ENCODE assay signal across 9 cellular contexts in genomic region chr11:32830413-32830738, GRCh38. TPM values are rescaled to one million over a fixed set of nuclear protein-coding genes. Genes with fewer than 3 reads are reported as not detected.
A peak's percentile ranks its signal among the peaks of the same experiment; 100 is the strongest.
DNase-seq lines count a peak whose midpoint lies in the region; ATAC-seq and TF ChIP-seq lines count a peak whose summit lies in the region.
"Had no signal": no experiment of that assay in that cellular context is flagged by ENCODE, and none has a peak within 500 bp of the region (broad histone marks: within the 10 kb centered on the region; RNA-seq: fewer than 3 reads in every experiment).

No MANE protein-coding gene starts in this region.

- CTCF ChIA-PET in A673 (lab: Charles Lee): no interaction called here

- WGBS in aorta, 2 donors: 37 to 51% methylated on average over 6 of the region's 6 CpGs

- no peaks in the 10 kb centered on the region for H3K9me3 ChIP-seq in A673 (ENCODE audit: low read depth, low read length, poor library complexity, severe bottlenecking)
- H3K9me3 ChIP-seq in aorta (ENCODE audit: control insufficient read depth, low read length): no peaks in the 10 kb centered on the region

- no peaks in the 10 kb centered on the region for H3K27me3 Mint-ChIP-seq in dendritic cell treated with granulocyte-macrophage colony-stimulating factor and Interleukin-4, amounts not matched to agents 40 ng/mL and 50 ng/mL, for 4 days
- peaks cover 31% of the 10 kb centered on the region for H3K27me3 Mint-ChIP-seq in mesothelial cell of epicardium (ENCODE audit: low read depth)

- intact Hi-C loops in A673 (cut with micrococcal nuclease; ENCODE audit: unreplicated experiment) (no loop called here), aorta (cut with DNase I) (no loop called here)
- intact Hi-C loops in dendritic cell treated with granulocyte-macrophage colony-stimulating factor and Interleukin-4, amounts not matched to agents 40 ng/mL and 50 ng/mL, for 4 days (cut with micrococcal nuclease): loop anchor here (5.0 kb wide), 1 partner anchor 62 kb away; the partner anchor contains the start of gene QSER1

- H3K4me3 ChIP-seq in A673 (ENCODE audit: low read depth, low read length, poor library complexity, severe bottlenecking) (peak overlapping the region; percentile 60), aorta (ENCODE audit: low read length in 2 of 2) (no peak overlapping the region)

- H3K36me3 Mint-ChIP-seq in dendritic cell treated with granulocyte-macrophage colony-stimulating factor and Interleukin-4, amounts not matched to agents 40 ng/mL and 50 ng/mL, for 4 days (ENCODE audit: low read depth): peaks cover 30% of the 10 kb centered on the region
- H3K36me3 Mint-ChIP-seq in mesothelial cell of epicardium: peaks cover 5% of the 10 kb centered on the region

- H3K9me3 Mint-ChIP-seq in dendritic cell treated with granulocyte-macrophage colony-stimulating factor and Interleukin-4, amounts not matched to agents 40 ng/mL and 50 ng/mL, for 4 days: no peaks in the 10 kb centered on the region
- no peaks in the 10 kb centered on the region for H3K9me3 Mint-ChIP-seq in mesothelial cell of epicardium

- peak overlapping the region; percentile 83 for H3K4me3 Mint-ChIP-seq in dendritic cell treated with granulocyte-macrophage colony-stimulating factor and Interleukin-4, amounts not matched to agents 40 ng/mL and 50 ng/mL, for 4 days
- peak overlapping the region; percentile 69 for H3K4me3 Mint-ChIP-seq in mesothelial cell of epicardium

- H3K4me1 ChIP-seq in A673 (ENCODE audit: insufficient read depth, low read length, poor library complexity, severe bottlenecking): peaks cover 22% of the 10 kb centered on the region
- H3K4me1 ChIP-seq in aorta (ENCODE audit: control insufficient read depth in 1 of 2, insufficient read depth in 2 of 2, low read length in 2 of 2): no peaks in the 10 kb centered on the region

- H3K4me1 Mint-ChIP-seq in dendritic cell treated with granulocyte-macrophage colony-stimulating factor and Interleukin-4, amounts not matched to agents 40 ng/mL and 50 ng/mL, for 4 days (ENCODE audit: low read depth): peaks cover 36% of the 10 kb centered on the region
- peaks cover 18% of the 10 kb centered on the region for H3K4me1 Mint-ChIP-seq in mesothelial cell of epicardium

- H3K27ac ChIP-seq in A673 (ENCODE audit: low read depth, low read length, poor library complexity, severe bottlenecking) (no peak overlapping the region), aorta (ENCODE audit: low read depth in 1 of 2, low read length in 2 of 2) (no peak overlapping the region)

- no peak for DNase-seq in A673 (ENCODE audit: low spot score)
- DNase-seq in NCI-H1105 (lab: John Stamatoyannopoulos, UW): peak; percentile 5
- DNase-seq in mesothelial cell of epicardium (ENCODE audit: low spot score in 2 of 2, unreplicated experiment in 2 of 2): no peak
- no peak for DNase-seq in NCI-H82 treated with DMSO at 0.1 percent for 48 hours (lab: John Stamatoyannopoulos, UW; ENCODE audit: unreplicated experiment)
- no peak for DNase-seq in aorta

- no peak for TF ChIP-seq CTCF in A673 (conservative IDR thresholded peaks at IDR 0.05; ENCODE audit: low read depth, low read length)
- TF ChIP-seq CTCF in mesothelial cell of epicardium (IDR thresholded peaks at IDR 0.05; ENCODE audit: unreplicated experiment): no peak

- H3K27me3 ChIP-seq in A673 (replicated peaks; ENCODE audit: insufficient read depth, low read depth, low read length, poor library complexity) (no peaks in the 10 kb centered on the region), aorta (ENCODE audit: control insufficient read depth in 1 of 2, insufficient read depth in 2 of 2, low read length in 1 of 2) (no peaks in the 10 kb centered on the region)

- H3K36me3 ChIP-seq in A673 (ENCODE audit: insufficient read depth, low read length, poor library complexity, severe bottlenecking) (no peaks in the 10 kb centered on the region), aorta (ENCODE audit: control insufficient read depth in 1 of 2, insufficient read depth in 2 of 2, low read length in 1 of 2) (no peaks in the 10 kb centered on the region)

- ATAC-seq in GM19351 (IDR thresholded peaks at IDR 0.05; ENCODE audit: unreplicated experiment): peak; percentile 5
- no peak for ATAC-seq in HG02973 (IDR thresholded peaks at IDR 0.05; ENCODE audit: unreplicated experiment)
- ATAC-seq in aorta (ENCODE audit: low FRiP score): no peak

- peak overlapping the region; percentile 89 for H3K27ac Mint-ChIP-seq in dendritic cell treated with granulocyte-macrophage colony-stimulating factor and Interleukin-4, amounts not matched to agents 40 ng/mL and 50 ng/mL, for 4 days
- H3K27ac Mint-ChIP-seq in mesothelial cell of epicardium: peak overlapping the region; percentile 61

- POLR2A ChIA-PET in A673 (lab: Charles Lee; ENCODE audit: low non-redundant PET): no interaction called here

- no TSS peak for BruUV-seq in A673 (replicated peaks; lab: Mats Ljungman, UMichigan)

RNA-seq across cellular contexts. Expression of gene PRRG4, which starts 0.6 kb away (rescaled TPM):
- total RNA-seq in A673 (2021) (2.9 and 3.8 TPM in 2 replicates), mesothelial cell of epicardium (4.3 to 4.7 TPM (median 4.5 TPM) in 3 replicates), aorta (1 to 10 TPM; 2.0 TPM)
- polyA plus RNA-seq in aorta: 1 to 10 TPM in 1 of 2 donors, under 1 TPM in 1; 0.26 to 2.1 TPM

RNA-seq across cellular contexts. Expression of gene CCDC73, which starts 35.9 kb away (rescaled TPM):
- total RNA-seq in A673 (2021) (not detected in 2 replicates), mesothelial cell of epicardium (0.27 to 0.68 TPM (median 0.44 TPM) in 3 replicates), aorta (not detected)
- not detected for polyA plus RNA-seq in aorta
- total RNA-seq: glomerular endothelial cell had no signal
